Comparison of ENCODE assay signal across 8 cellular contexts in the genomic region with DNA sequence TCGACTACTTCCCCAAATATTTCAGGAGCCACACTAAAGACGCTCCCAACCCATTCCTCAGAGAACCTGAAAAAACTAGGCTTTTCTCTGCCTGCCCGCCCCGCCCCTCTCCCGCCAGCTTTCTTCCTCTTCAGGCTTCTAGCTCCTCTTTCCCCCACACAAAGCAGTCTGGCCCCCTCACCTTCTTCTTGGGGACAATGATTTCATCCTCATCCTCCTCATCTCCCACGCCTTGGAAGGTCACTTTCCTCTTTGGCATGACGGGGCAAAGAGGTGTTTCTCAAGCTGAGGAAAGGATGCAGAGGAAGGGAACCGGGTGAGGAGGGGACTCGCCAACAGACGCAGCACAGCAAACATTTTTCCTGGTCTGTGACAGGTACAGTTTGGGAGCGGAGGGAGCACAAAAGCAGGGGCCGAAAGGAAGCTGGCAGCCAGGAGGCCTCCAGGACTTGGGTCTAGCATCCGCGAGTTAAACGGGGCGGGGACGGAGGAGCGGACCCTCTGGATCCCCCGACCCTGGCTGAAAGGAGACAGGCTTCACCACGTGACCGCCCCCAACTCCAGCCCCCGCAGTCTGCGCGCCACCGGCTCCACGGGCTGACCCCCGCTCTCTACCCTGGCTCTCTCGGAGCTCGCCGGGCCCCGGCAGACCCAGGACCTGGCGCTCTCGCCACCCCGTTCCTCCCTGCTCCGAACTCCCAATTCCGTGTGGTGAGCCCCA. TPM values are rescaled to one million over a fixed set of nuclear protein-coding genes. Genes with fewer than 3 reads are reported as not detected.
DNase-seq lines count a peak whose midpoint lies in the region; ATAC-seq, FAIRE-seq and TF ChIP-seq lines count a peak whose summit lies in the region.

No MANE protein-coding gene starts in this region.

- H3K4me3 Mint-ChIP-seq in activated T-helper 17 cell treated with anti-CD3 and anti-CD28 coated beads, Interleukin-2, amount 50 U/mL, for 72 hours = peak overlapping the region; percentile 93

- H3K27ac ChIP-seq in iPS DF 6.9 (ENCODE audit: low read length) (no peak overlapping the region), small intestine (ENCODE audit: low read depth in 1 of 2, low read length in 1 of 2) (peak overlapping the region; percentile 60 to 89)

- peak overlapping the region; percentile 98 for H3K27ac Mint-ChIP-seq in activated T-helper 17 cell treated with anti-CD3 and anti-CD28 coated beads, Interleukin-2, amount 50 U/mL, for 72 hours

- FAIRE-seq in GM12892 (lab: Jason Lieb, UNC) (peak; percentile 17), small intestine (lab: Jason Lieb, UNC) (no peak)

- TF ChIP-seq POLR2A in GM12892 (IDR thresholded peaks at IDR 0.05; ENCODE audit: low read depth, low read length) = no peak

- H3K27me3 Mint-ChIP-seq in activated T-helper 17 cell treated with anti-CD3 and anti-CD28 coated beads, Interleukin-2, amount 50 U/mL, for 72 hours = no peaks in the 10 kb centered on the region

- DNase-seq in GM12892 (ENCODE audit: insufficient read length) (no peak), iPS DF 6.9 (ENCODE audit: low read depth, low spot score) (no peak), small intestine (peak; percentile 24), HEK293T (ENCODE audit: extremely low spot score) (no peak), DMS79 (lab: John Stamatoyannopoulos, UW) (no peak)
- DNase-seq in stimulated activated CD4-positive, alpha-beta T cell treated with anti-CD3 and anti-CD28 coated beads, Interleukin-4, amount 100 ng/mL, for 24 hours = no peak

- no CpG with 5 or more reads among the region's 36 CpGs for WGBS in iPS DF 6.9 (ENCODE audit: insufficient coverage, insufficient read length)
- WGBS in small intestine, 3 donors = 1 to 2% (median 1%) methylated on average over 31 to 36 of the region's 36 CpGs

- no peaks in the 10 kb centered on the region for H3K9me3 Mint-ChIP-seq in activated T-helper 17 cell treated with anti-CD3 and anti-CD28 coated beads, Interleukin-2, amount 50 U/mL, for 72 hours

- CTCF ChIA-PET in HEK293T (lab: Yijun Ruan, JAX) = interaction anchor here (3.1 kb wide), 1 partner anchor 17 kb away, joined by 10 read pairs; no protein-coding TSS in a partner anchor

- H3K36me3 ChIP-seq in iPS DF 6.9 (ENCODE audit: control insufficient read depth, insufficient read depth, low read length) (peaks cover 34% of the 10 kb centered on the region), small intestine (ENCODE audit: control insufficient read depth in 2 of 2, insufficient read depth in 2 of 2, low read length in 2 of 2) (peaks cover 4 to 11% of the 10 kb centered on the region in 2 donors)

- POLR2A ChIA-PET in HEK293T (lab: Yijun Ruan, JAX) = interaction anchor here (0.6 to 7.6 kb wide), 19 partner anchors 8 to 344 kb away, joined by 3 to 95 read pairs (median 4); a partner anchor contains a TSS

- no peaks in the 10 kb centered on the region for H3K9me3 ChIP-seq in iPS DF 6.9 (ENCODE audit: control insufficient read depth, insufficient read depth, low read length)
- H3K9me3 ChIP-seq in small intestine (ENCODE audit: control insufficient read depth, low read depth) = no peaks in the 10 kb centered on the region

- H3K4me3 ChIP-seq in iPS DF 6.9 (ENCODE audit: low read length) (peak overlapping the region; percentile 78), small intestine (ENCODE audit: low read depth in 1 of 2, low read length in 2 of 2) (peak overlapping the region; percentile 76 to 81)

- H3K4me1 ChIP-seq in iPS DF 6.9 (ENCODE audit: control insufficient read depth, insufficient read depth, low read length) = no peaks in the 10 kb centered on the region
- H3K4me1 ChIP-seq in small intestine (ENCODE audit: control insufficient read depth in 2 of 2, insufficient read depth in 1 of 2, low read depth in 1 of 2, low read length in 1 of 2) = peaks cover 4 to 6% of the 10 kb centered on the region in 2 donors

- H3K36me3 Mint-ChIP-seq in activated T-helper 17 cell treated with anti-CD3 and anti-CD28 coated beads, Interleukin-2, amount 50 U/mL, for 72 hours (ENCODE audit: low read depth) = peaks cover 88% of the 10 kb centered on the region

- peaks cover 31% of the 10 kb centered on the region for H3K4me1 Mint-ChIP-seq in activated T-helper 17 cell treated with anti-CD3 and anti-CD28 coated beads, Interleukin-2, amount 50 U/mL, for 72 hours

- H3K27me3 ChIP-seq in iPS DF 6.9 (ENCODE audit: control insufficient read depth, insufficient read depth, low read length) (no peaks in the 10 kb centered on the region), small intestine (ENCODE audit: control insufficient read depth in 2 of 2, insufficient read depth in 2 of 2, low read length in 2 of 2) (no peaks in the 10 kb centered on the region)

- peak; percentile 10 for ATAC-seq in HG02970 (IDR thresholded peaks at IDR 0.05; ENCODE audit: low FRiP score, unreplicated experiment)
- ATAC-seq in activated T-helper 17 cell treated with anti-CD3 and anti-CD28 coated beads, Interleukin-2, amount 50 U/mL, for 72 hours (replicated peaks) = peak; percentile 33

TF ChIP-seq in HEK293T, 16 proteins besides CTCF, POLR2A, EP300 and RAD21:
- TF ChIP-seq ZNF384 (IDR thresholded peaks at IDR 0.05) (no peak), FOXK2 (IDR thresholded peaks at IDR 0.05) (no peak), ELF4 (IDR thresholded peaks at IDR 0.05) (no peak), FOXM1 (IDR thresholded peaks at IDR 0.05; ENCODE audit: borderline replicate concordance) (no peak), TARDBP (IDR thresholded peaks at IDR 0.05) (no peak), L3MBTL2 (conservative IDR thresholded peaks at IDR 0.05) (no peak)
- TF ChIP-seq, protein P1, sequence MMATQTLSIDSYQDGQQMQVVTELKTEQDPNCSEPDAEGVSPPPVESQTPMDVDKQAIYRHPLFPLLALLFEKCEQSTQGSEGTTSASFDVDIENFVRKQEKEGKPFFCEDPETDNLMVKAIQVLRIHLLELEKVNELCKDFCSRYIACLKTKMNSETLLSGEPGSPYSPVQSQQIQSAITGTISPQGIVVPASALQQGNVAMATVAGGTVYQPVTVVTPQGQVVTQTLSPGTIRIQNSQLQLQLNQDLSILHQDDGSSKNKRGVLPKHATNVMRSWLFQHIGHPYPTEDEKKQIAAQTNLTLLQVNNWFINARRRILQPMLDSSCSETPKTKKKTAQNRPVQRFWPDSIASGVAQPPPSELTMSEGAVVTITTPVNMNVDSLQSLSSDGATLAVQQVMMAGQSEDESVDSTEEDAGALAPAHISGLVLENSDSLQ (IDR thresholded peaks at IDR 0.05) = no peak

RNA-seq across cellular contexts. Expression of a gene that starts 0.5 kb away (rescaled TPM):
- 28.0 TPM for polyA plus RNA-seq in GM12892 (2012; ENCODE audit: missing spikeins)
- 10 to 100 TPM; 51.0 to 69.9 TPM for total RNA-seq in activated T-helper 17 cell treated with anti-CD3 and anti-CD28 coated beads, Interleukin-2, amount 50 U/mL, for 72 hours
- polyA plus RNA-seq in small intestine = 10 to 100 TPM; 30.0 to 43.5 (median 36.6) TPM

RNA-seq across cellular contexts. Expression of a gene that starts 15.7 kb away (rescaled TPM):
- polyA plus RNA-seq in GM12892 (2012; ENCODE audit: missing spikeins) = 12.4 TPM
- 10 to 100 TPM; 49.7 to 64.2 TPM for total RNA-seq in activated T-helper 17 cell treated with anti-CD3 and anti-CD28 coated beads, Interleukin-2, amount 50 U/mL, for 72 hours
- 10 to 100 TPM; 30.8 to 46.1 (median 43.0) TPM for polyA plus RNA-seq in small intestine

RNA-seq across cellular contexts. Expression of a gene that starts 20.0 kb away (rescaled TPM):
- not detected for polyA plus RNA-seq in GM12892 (2012; ENCODE audit: missing spikeins)
- total RNA-seq in activated T-helper 17 cell treated with anti-CD3 and anti-CD28 coated beads, Interleukin-2, amount 50 U/mL, for 72 hours = 1 to 10 TPM in 1 of 2 donors, not detected in 1; 1.6 TPM
- 1 to 10 TPM in 1 of 3 donors, under 1 TPM in 1, not detected in 1; 0.82 to 1.9 TPM for polyA plus RNA-seq in small intestine

RNA-seq across cellular contexts. Expression of a gene that starts 27.8 kb away (rescaled TPM):
- 70.7 TPM for polyA plus RNA-seq in GM12892 (2012; ENCODE audit: missing spikeins)
- 100 to 1,000 TPM; 198 to 216 TPM for total RNA-seq in activated T-helper 17 cell treated with anti-CD3 and anti-CD28 coated beads, Interleukin-2, amount 50 U/mL, for 72 hours
- 10 to 100 TPM in 1 of 3 donors, 1 to 10 TPM in 2; 5.6 to 21.1 (median 7.2) TPM for polyA plus RNA-seq in small intestine

RNA-seq across cellular contexts. Expression of a gene that starts 40.6 kb away (rescaled TPM):
- 3.1 TPM for polyA plus RNA-seq in GM12892 (2012; ENCODE audit: missing spikeins)
- 10 to 100 TPM; 10.2 to 10.5 TPM for total RNA-seq in activated T-helper 17 cell treated with anti-CD3 and anti-CD28 coated beads, Interleukin-2, amount 50 U/mL, for 72 hours
- polyA plus RNA-seq in small intestine = 1 to 10 TPM; 1.6 to 7.0 (median 1.8) TPM
